ENCODE assay signal across 16 cellular contexts in the genomic region with DNA sequence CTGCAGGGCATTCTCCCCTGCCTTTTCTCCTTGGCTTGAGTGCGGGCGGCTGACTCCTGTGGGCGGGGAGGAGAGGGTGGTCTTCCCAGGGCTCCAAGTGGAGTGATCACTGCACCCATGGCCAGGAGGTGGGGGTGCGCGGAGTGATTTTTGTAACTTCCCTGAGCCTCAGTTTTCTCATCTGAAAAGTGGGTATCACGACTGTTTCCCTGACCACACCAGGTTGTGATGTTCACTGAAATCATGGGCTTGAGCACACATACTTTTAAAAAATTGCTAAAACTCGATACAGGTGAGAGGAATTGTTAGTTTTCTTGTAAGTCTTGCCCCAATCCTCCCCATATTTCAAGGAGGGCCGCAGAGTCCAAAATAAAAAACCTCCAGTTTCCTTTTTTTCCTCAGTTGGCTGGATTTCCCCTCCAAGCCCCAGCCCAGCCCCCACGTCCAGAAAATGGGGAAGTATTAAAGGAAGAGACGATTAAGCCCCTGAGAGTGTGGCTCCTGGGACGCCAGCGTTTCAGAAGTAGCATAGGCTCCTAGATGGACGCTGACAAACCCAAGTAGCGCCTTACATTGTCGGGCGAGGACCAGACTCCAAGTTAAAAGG. TPM values are rescaled to one million over a fixed set of nuclear protein-coding genes. Genes with fewer than 3 reads are reported as not detected.
A peak's percentile ranks its signal among the peaks of the same experiment; 100 is the strongest.
DNase-seq lines count a peak whose midpoint lies in the region; ATAC-seq, FAIRE-seq and TF ChIP-seq lines count a peak whose summit lies in the region.
"Had no signal": no experiment of that assay in that cellular context is flagged by ENCODE, and none has a peak within 500 bp of the region (broad histone marks: within the 10 kb centered on the region; RNA-seq: fewer than 3 reads in every experiment).

No MANE protein-coding gene starts in this region.

- H3K4me3 Mint-ChIP-seq in neural progenitor cell: peak overlapping the region; percentile 77
- H3K4me3 Mint-ChIP-seq: activated naive CD8-positive, alpha-beta T cell; central memory CD8-positive, alpha-beta T cell had no signal

- no peaks in the 10 kb centered on the region for H3K36me3 Mint-ChIP-seq in neural progenitor cell
- H3K36me3 Mint-ChIP-seq: activated naive CD8-positive, alpha-beta T cell had no signal

- TF ChIP-seq CTCF in heart right ventricle (IDR thresholded peaks at IDR 0.05) (no peak), neural progenitor cell (IDR thresholded peaks at IDR 0.05) (no peak), uterus (IDR thresholded peaks at IDR 0.05) (no peak), pancreas (IDR thresholded peaks at IDR 0.05) (no peak), WERI-Rb-1 (IDR thresholded peaks at IDR 0.05; ENCODE audit: low read depth, low read length) (no peak)

- intact Hi-C loops in heart right ventricle (cut with DNase I): loop anchor here (2.0 to 10.0 kb wide), 5 partner anchors 569 to 709 kb away; no protein-coding TSS in a partner anchor
- intact Hi-C loops in cardiac septum (cut with DNase I): no loop called here
- intact Hi-C loops in uterus (cut with DNase I; ENCODE audit: low total_unique reads): no loop called here
- intact Hi-C loops in pancreas (cut with DNase I): no loop called here

- H3K79me2 ChIP-seq in neural progenitor cell (ENCODE audit: low read depth): peaks cover 32% of the 10 kb centered on the region

- DNase-seq in heart right ventricle (no peak), cardiac septum (ENCODE audit: low spot score) (no peak), neural progenitor cell (ENCODE audit: low spot score) (peak; percentile 57), uterus (no peak), pancreas (no peak), WERI-Rb-1 (no peak)
- DNase-seq: activated CD8-positive, alpha-beta memory T cell treated with anti-CD3 and anti-CD28 coated beads, Interleukin-2, amount 50 U/mL, for 4 hours; midbrain had no signal

- H3K36me3 ChIP-seq in heart right ventricle: no peaks in the 10 kb centered on the region
- no peaks in the 10 kb centered on the region for H3K36me3 ChIP-seq in duodenal mucosa (ENCODE audit: control insufficient read depth in 1 of 2, insufficient read depth in 2 of 2, low read length in 2 of 2)
- H3K36me3 ChIP-seq in neural progenitor cell: no peaks in the 10 kb centered on the region
- no peaks in the 10 kb centered on the region for H3K36me3 ChIP-seq in uterus
- H3K36me3 ChIP-seq in pancreas: no peaks in the 10 kb centered on the region
- H3K36me3 ChIP-seq in WERI-Rb-1: no peaks in the 10 kb centered on the region

- H3K27me3 ChIP-seq in heart right ventricle: peaks cover 50 to 100% (median 99%) of the 10 kb centered on the region in 7 donors
- H3K27me3 ChIP-seq in duodenal mucosa (ENCODE audit: control insufficient read depth in 1 of 2, insufficient read depth in 2 of 2, low read length in 2 of 2): peaks cover 97 to 98% of the 10 kb centered on the region in 2 donors
- H3K27me3 ChIP-seq in neural progenitor cell: peaks cover 100% of the 10 kb centered on the region
- no peaks in the 10 kb centered on the region for H3K27me3 ChIP-seq in uterus
- H3K27me3 ChIP-seq in pancreas: peaks cover 7 to 82% (median 24%) of the 10 kb centered on the region in 4 donors
- peaks cover 100% of the 10 kb centered on the region for H3K27me3 ChIP-seq in WERI-Rb-1 (ENCODE audit: insufficient read depth, low read depth, severe bottlenecking)

- peaks cover 74% of the 10 kb centered on the region for H3K27me3 Mint-ChIP-seq in neural progenitor cell (ENCODE audit: insufficient read depth, low read depth)

- no peak overlapping the region for H3K27ac Mint-ChIP-seq in neural progenitor cell
- H3K27ac Mint-ChIP-seq: activated naive CD8-positive, alpha-beta T cell had no signal

- TF ChIP-seq POLR2A in uterus (IDR thresholded peaks at IDR 0.05): no peak

- H3K9ac ChIP-seq in duodenal mucosa (ENCODE audit: low read depth in 1 of 2, low read length in 2 of 2): no peak overlapping the region
- H3K9ac ChIP-seq in neural progenitor cell: no peak overlapping the region

- H3K4me1 ChIP-seq in heart right ventricle (peaks cover 4 to 37% (median 21%) of the 10 kb centered on the region in 9 donors), duodenal mucosa (ENCODE audit: control insufficient read depth in 1 of 2, insufficient read depth in 2 of 2, low read length in 2 of 2) (peaks cover 6 to 12% of the 10 kb centered on the region in 2 donors), neural progenitor cell (peaks cover 64% of the 10 kb centered on the region), uterus (peaks cover 0 to 5% of the 10 kb centered on the region in 2 donors), pancreas (peaks cover 6 to 16% (median 16%) of the 10 kb centered on the region in 3 donors)

- WGBS in heart right ventricle, 2 donors: 11 to 12% methylated on average over 16 of the region's 16 CpGs
- 14 to 16% methylated on average over 14 to 16 of the region's 16 CpGs for WGBS in pancreas, 2 donors

- H3K4me3 ChIP-seq in heart right ventricle (peak overlapping the region in 8 of 10 donors; percentile 21 to 45 (median 40)), duodenal mucosa (ENCODE audit: low read depth in 1 of 2, low read length in 2 of 2) (no peak overlapping the region), neural progenitor cell (peak overlapping the region; percentile 51), uterus (peak overlapping the region; percentile 37 to 46), pancreas (peak overlapping the region in 2 of 4 donors; percentile 28 to 46), WERI-Rb-1 (ENCODE audit: low read depth, low read length) (no peak overlapping the region)

- peaks cover 41% of the 10 kb centered on the region for H3K4me1 Mint-ChIP-seq in neural progenitor cell
- H3K4me1 Mint-ChIP-seq: central memory CD8-positive, alpha-beta T cell had no signal

- H3K9me3 ChIP-seq in heart right ventricle (no peaks in the 10 kb centered on the region), duodenal mucosa (ENCODE audit: control insufficient read depth in 1 of 2, low read length in 2 of 2) (no peaks in the 10 kb centered on the region), neural progenitor cell (ENCODE audit: low read depth) (no peaks in the 10 kb centered on the region), uterus (no peaks in the 10 kb centered on the region), pancreas (no peaks in the 10 kb centered on the region), WERI-Rb-1 (ENCODE audit: severe bottlenecking) (no peaks in the 10 kb centered on the region)

- FAIRE-seq in pancreas (lab: Jason Lieb, UNC): no peak

- H2AFZ ChIP-seq in neural progenitor cell (replicated peaks): no peak overlapping the region

- no peak overlapping the region for H3K27ac ChIP-seq in heart right ventricle
- H3K27ac ChIP-seq in duodenal mucosa (ENCODE audit: low read depth, low read length): peak overlapping the region; percentile 27
- H3K27ac ChIP-seq in neural progenitor cell: no peak overlapping the region
- peak overlapping the region; percentile 98 for H3K27ac ChIP-seq in uterus
- H3K27ac ChIP-seq in pancreas: no peak overlapping the region
- H3K27ac ChIP-seq in WERI-Rb-1: no peak overlapping the region

- peaks cover 32% of the 10 kb centered on the region for H3F3A ChIP-seq in neural progenitor cell (ENCODE audit: low read depth)

- H3K4me2 ChIP-seq in neural progenitor cell: peak overlapping the region; percentile 79

- H4K20me1 ChIP-seq in neural progenitor cell (ENCODE audit: low read depth): peaks cover 96% of the 10 kb centered on the region

- no peak for ATAC-seq in heart right ventricle
- no peak for ATAC-seq in pancreas
- no peak for ATAC-seq in HG02759 (IDR thresholded peaks at IDR 0.05; ENCODE audit: unreplicated experiment)
- ATAC-seq: esophagus mucosa, HCT116 had no signal

- no peaks in the 10 kb centered on the region for H3K9me3 Mint-ChIP-seq in neural progenitor cell
- H3K9me3 Mint-ChIP-seq: central memory CD8-positive, alpha-beta T cell had no signal

RNA-seq across cellular contexts. Expression of gene EMX2, which starts 6.7 kb away (rescaled TPM):
- total RNA-seq in heart right ventricle: under 1 TPM in 3 of 10 donors, not detected in 7; 0.15 to 0.17 (median 0.15) TPM
- under 1 TPM; 0.13 to 0.59 TPM for polyA plus RNA-seq in heart right ventricle
- 0.19 TPM for total RNA-seq in cardiac septum
- 9.5 and 22.7 TPM in 2 replicates for total RNA-seq in neural progenitor cell (ENCODE audit: low replicate concordance)
- total RNA-seq in uterus: 100 to 1,000 TPM in 1 of 4 donors, 10 to 100 TPM in 2, 1 to 10 TPM in 1; 6.7 to 154 (median 17.1) TPM
- under 1 TPM in 2 of 6 donors, not detected in 4; 0.06 to 0.09 TPM for total RNA-seq in pancreas
- under 1 TPM; 0.09 to 0.27 TPM for polyA plus RNA-seq in pancreas
- total RNA-seq: esophagus mucosa, M059J had no signal
- polyA plus RNA-seq: AG04450 had no signal

Comparison
In these comparisons a context has a peak if more than half of its experiments do, and no peak if none do; other contexts are left out.
1. intact Hi-C loops: an anchor here in heart right ventricle (2.0 to 10.0 kb wide); none called in cardiac septum, uterus and pancreas.
2. H3K27ac ChIP-seq: peak in duodenal mucosa (single experiment) and uterus (2 of 2); none in heart right ventricle (0 of 10), neural progenitor cell (single experiment), pancreas (0 of 4) and WERI-Rb-1 (single experiment).
3. H3K4me3 ChIP-seq: peak in heart right ventricle (8 of 10), neural progenitor cell (single experiment) and uterus (2 of 2); none in duodenal mucosa (0 of 2) and WERI-Rb-1 (single experiment).